In the genomic region with DNA sequence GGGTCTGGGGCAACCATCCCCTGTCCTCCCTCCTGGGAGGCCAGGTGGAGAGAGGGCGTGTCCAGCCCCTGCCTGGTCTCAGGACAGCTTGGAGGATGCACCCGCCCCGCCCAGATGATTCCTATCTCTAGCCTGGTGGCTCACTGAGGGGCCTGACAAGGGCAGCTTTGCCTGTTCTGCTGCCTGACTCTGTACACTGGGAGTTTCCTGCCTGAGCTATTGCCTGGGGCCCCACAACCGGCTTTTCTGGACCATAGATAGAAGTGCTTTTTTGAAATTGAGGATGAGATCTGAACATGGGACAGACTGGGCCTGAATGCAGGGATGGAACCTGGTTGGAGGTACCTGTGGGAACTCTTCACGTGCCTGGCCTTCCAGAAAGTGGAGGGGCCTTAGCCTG, we compare ENCODE assay signal across 32 cellular contexts. TPM values are rescaled to one million over a fixed set of nuclear protein-coding genes. Genes with fewer than 3 reads are reported as not detected.
"Had no signal": no experiment of that assay in that cellular context is flagged by ENCODE, and none has a peak within 500 bp of the region (broad histone marks: within the 10 kb centered on the region; RNA-seq: fewer than 3 reads in every experiment).

No MANE protein-coding gene starts in this region.

- H3K4me1 ChIP-seq: gastroesophageal sphincter, left lung, sigmoid colon, uterus had no signal

- DNase-seq: caudate nucleus; cerebellar nuclear complex; cortex of kidney; dorsolateral prefrontal cortex; effector CD4-positive, alpha-beta T cell; foreskin fibroblast; heart left ventricle; left cardiac atrium; left lung; mesenchymal stem cell; mucosa of descending colon; naive B cell; right cardiac atrium; sigmoid colon; stimulated activated CD4-positive, alpha-beta T cell treated with anti-CD3 and anti-CD28 coated beads, Interleukin-15, amount 100 ng/mL, for 24 hours; stimulated activated CD4-positive, alpha-beta T cell treated with anti-CD3 and anti-CD28 coated beads, Interleukin-2, amount 100 ng/mL, for 48 hours; stimulated activated naive B cell treated with anti-CD40 and anti-IgM and Interleukin-4, amounts not matched to agents 10 μg/mL and 1 μg/mL and 100 μg/mL, for 72 hours; thyroid gland; upper lobe of left lung; uterus had no signal

- ATAC-seq: gastroesophageal sphincter; heart left ventricle; left cardiac atrium; left lung; mucosa of descending colon; natural killer cell treated with Interleukin-12 subunit alpha and Interleukin-12 subunit beta and Interleukin-15 and Interleukin-18, amount 100 ng/mL, for 72 hours; right cardiac atrium; stimulated activated naive B cell treated with anti-CD40 and anti-IgM and Interleukin-4, amounts not matched to agents 10 μg/mL and 1 μg/mL and 100 μg/mL, for 72 hours had no signal

- H3K27me3 ChIP-seq: gastroesophageal sphincter, heart left ventricle, hepatocyte, left lung, neutrophil, sigmoid colon, thyroid gland, upper lobe of left lung, uterus had no signal

- H3K27ac ChIP-seq: dorsolateral prefrontal cortex, gastroesophageal sphincter, heart left ventricle, hepatocyte, left lung, neutrophil, parathyroid adenoma, sigmoid colon, thyroid gland, uterus had no signal

- H3K4me3 ChIP-seq: dorsolateral prefrontal cortex, gastroesophageal sphincter, heart left ventricle, hepatocyte, left lung, mucosa of descending colon, sigmoid colon, thyroid gland, upper lobe of left lung, uterus had no signal

- H3K36me3 ChIP-seq: gastroesophageal sphincter, heart left ventricle, left lung, neutrophil, sigmoid colon, thyroid gland, upper lobe of left lung, uterus had no signal

- H3K9me3 ChIP-seq: gastroesophageal sphincter, heart left ventricle, left lung, mucosa of descending colon, neutrophil, sigmoid colon, thyroid gland, upper lobe of left lung, uterus had no signal

RNA-seq across cellular contexts. Expression of gene PLA2G4E, which starts 0.8 kb away (rescaled TPM):
- total RNA-seq: epithelial cell of proximal tubule; kidney epithelial cell; lung microvascular endothelial cell; mesothelial cell of epicardium; natural killer cell treated with Interleukin-12 subunit alpha and Interleukin-12 subunit beta and Interleukin-15 and Interleukin-18, amount 100 ng/mL, for 72 hours; neural crest cell; progenitor cell of endocrine pancreas; sigmoid colon; temporal lobe; thyroid gland; uterus had no signal
